Comparison of ENCODE assay signal across 1 cellular context in genomic region chr6:83429269-83429668, GRCh38.
TF ChIP-seq lines count a peak whose summit lies in the region.

No MANE protein-coding gene starts in this region.

TF ChIP-seq in K562, 482 proteins besides CTCF, POLR2A, EP300 and RAD21 (continued from another document):
- TF ChIP-seq PBX2 (CRISPR knock-in tag; IDR thresholded peaks at IDR 0.05; ENCODE audit: low read depth) = no peak
- TF ChIP-seq PBX2 (tag; conservative IDR thresholded peaks at IDR 0.05; ENCODE audit: low read depth) = peak; percentile 38; the same call in 1 of the 2 replicates
